ENCODE assay signal across 9 cellular contexts in genomic region chr18:59067873-59068272, GRCh38.
DNase-seq lines count a peak whose midpoint lies in the region; ATAC-seq, FAIRE-seq and TF ChIP-seq lines count a peak whose summit lies in the region.
"Had no signal": no experiment of that assay in that cellular context is flagged by ENCODE, and none has a peak within 500 bp of the region (broad histone marks: within the 10 kb centered on the region; RNA-seq: fewer than 3 reads in every experiment).

No MANE protein-coding gene starts in this region.

- DNase-seq in DMS53 (lab: John Stamatoyannopoulos, UW) = peak; percentile 82
- no peak for DNase-seq in DMS53 treated with DMSO at 0.1 percent for 48 hours (lab: John Stamatoyannopoulos, UW; ENCODE audit: unreplicated experiment)
- peak; percentile 21 for DNase-seq in HK-2 (ENCODE audit: unreplicated experiment)
- no peak for DNase-seq in GM12878 (ENCODE audit: low read depth, low spot score)
- peak; percentile 22 for DNase-seq in nephron progenitor cell
- no peak for DNase-seq in DMS114 treated with DMSO at 0.1 percent for 48 hours (lab: John Stamatoyannopoulos, UW; ENCODE audit: unreplicated experiment)
- DNase-seq in NCI-H345 treated with DMSO at 0.1 percent for 48 hours (lab: John Stamatoyannopoulos, UW; ENCODE audit: unreplicated experiment) = no peak

- no peak overlapping the region for H3K4me3 ChIP-seq in GM12878

- no peak for TF ChIP-seq POLR2A in GM12878 (IDR thresholded peaks at IDR 0.05; ENCODE audit: low read depth, low read length)

- no peak for FAIRE-seq in GM12878 (lab: Jason Lieb, UNC)
- FAIRE-seq: islet of Langerhans had no signal

- SMC1A ChIA-PET in GM12878 (lab: Charles Lee; ENCODE audit: uncharacterized antibody, unreplicated experiment) = interaction anchor here (0.5 to 5.4 kb wide), 3 partner anchors 290 to 1649 kb away, joined by 3 to 71 read pairs (median 3); no protein-coding TSS in a partner anchor

- no peaks in the 10 kb centered on the region for H3K9me3 ChIP-seq in GM12878 (replicated peaks; ENCODE audit: control insufficient read depth, insufficient read depth, low read length)

- no peak for TF ChIP-seq EP300 in GM12878 (IDR thresholded peaks at IDR 0.05; ENCODE audit: borderline replicate concordance in 1 of 2, control insufficient read depth in 1 of 2, low read depth in 2 of 2, low read length in 2 of 2)

- no peaks in the 10 kb centered on the region for H3K9me3 Mint-ChIP-seq in nephron progenitor cell

- H3K9ac ChIP-seq in GM12878 (ENCODE audit: control insufficient read depth, insufficient read depth, low read length) = no peak overlapping the region

- no peaks in the 10 kb centered on the region for H4K20me1 ChIP-seq in GM12878 (ENCODE audit: control insufficient read depth, insufficient read depth)

- POLR2A ChIA-PET in GM12878 (lab: Charles Lee) = no interaction called here

- 42% methylated on average over 2 of the region's 2 CpGs for WGBS in GM12878 (ENCODE audit: insufficient coverage, insufficient replicate concordance, low lambda C conversion rate, missing lambda C conversion rate)

- H3K36me3 ChIP-seq in GM12878 (ENCODE audit: control insufficient read depth in 2 of 2, insufficient read depth in 2 of 2, low read length in 1 of 2) = no peaks in the 10 kb centered on the region

- H2AFZ ChIP-seq in GM12878 (ENCODE audit: control insufficient read depth, low read depth, low read length) = no peak overlapping the region

- no peak overlapping the region for H3K27ac ChIP-seq in GM12878 (ENCODE audit: control insufficient read depth, insufficient read depth)

- H3K4me3 Mint-ChIP-seq in nephron progenitor cell = no peak overlapping the region

- H3K36me3 Mint-ChIP-seq in nephron progenitor cell (ENCODE audit: low read depth) = no peaks in the 10 kb centered on the region

- TF ChIP-seq RAD21 in GM12878 (IDR thresholded peaks at IDR 0.05; ENCODE audit: insufficient read depth, low read depth, low read length) = peak; percentile 57

- no TSS peak for BruUV-seq in GM12878 (replicated peaks; lab: Mats Ljungman, UMichigan)

- CTCF ChIA-PET in GM12878 (lab: Yijun Ruan, JAX) = interaction anchor here (0.9 to 7.9 kb wide), 5 partner anchors 9 to 538 kb away, joined by 3 to 265 read pairs (median 47); no protein-coding TSS in a partner anchor

- peaks cover 12% of the 10 kb centered on the region for H3K4me1 ChIP-seq in GM12878 (ENCODE audit: control insufficient read depth, insufficient read depth, low read length)

- no peaks in the 10 kb centered on the region for H3K79me2 ChIP-seq in GM12878 (ENCODE audit: control insufficient read depth, insufficient read depth, low read length)

- RAD21 ChIA-PET in GM12878 (lab: Charles Lee; ENCODE audit: unreplicated experiment) = interaction anchor here (0.8 to 0.9 kb wide), 2 partner anchors 297 to 301 kb away, joined by 3 to 4 read pairs; no protein-coding TSS in a partner anchor

- H3K27me3 ChIP-seq in GM12878 (replicated peaks in 1 of 2; ENCODE audit: control insufficient read depth in 2 of 2, insufficient read depth in 2 of 2, low read length in 1 of 2) = no peaks in the 10 kb centered on the region; a peak in 1 of 4 replicates

- intact Hi-C loops in GM12878 (cut with micrococcal nuclease; ENCODE audit: unreplicated experiment) = no loop called here

- H3K27me3 Mint-ChIP-seq in nephron progenitor cell (ENCODE audit: low read depth, poor library complexity) = peaks cover 13% of the 10 kb centered on the region

- in situ Hi-C loops in GM12878 (cut with MboI) = loop anchor here (25.0 kb wide), 1 partner anchor 581 kb away; no protein-coding TSS in a partner anchor

- no peak for ATAC-seq in GM12878
- no peak for ATAC-seq in HG03457 (IDR thresholded peaks at IDR 0.05; ENCODE audit: unreplicated experiment)

- H3K4me1 Mint-ChIP-seq in nephron progenitor cell = peaks cover 10% of the 10 kb centered on the region

- TF ChIP-seq CTCF in GM12878 (IDR thresholded peaks at IDR 0.05 in 2 of 3, conservative IDR thresholded peaks at IDR 0.05 in 1 of 3; ENCODE audit: control insufficient read depth in 2 of 3, extremely low read depth in 1 of 3, insufficient read depth in 1 of 3, low read depth in 3 of 3, low read length in 3 of 3) (peak; percentile 44 to 58 (median 55)), nephron progenitor cell (IDR thresholded peaks at IDR 0.05) (peak; percentile 32)

- H3K4me2 ChIP-seq in GM12878 (ENCODE audit: control insufficient read depth, insufficient read depth) = no peak overlapping the region

- no peak overlapping the region for H3K27ac Mint-ChIP-seq in nephron progenitor cell

TF ChIP-seq in GM12878, 131 proteins besides CTCF, POLR2A, EP300 and RAD21:
- TF ChIP-seq ETV6 (conservative IDR thresholded peaks at IDR 0.05 in 1 of 2, IDR thresholded peaks at IDR 0.05 in 1 of 2; ENCODE audit: borderline replicate concordance in 1 of 2, low read depth in 1 of 2) (no peak), IKZF2 (IDR thresholded peaks at IDR 0.05) (no peak), NBN (IDR thresholded peaks at IDR 0.05) (no peak), SMC3 (IDR thresholded peaks at IDR 0.05; ENCODE audit: borderline replicate concordance, low read length) (peak; percentile 58; the same call in 1 of the 2 replicates), JUND (IDR thresholded peaks at IDR 0.05; ENCODE audit: low read depth, low read length) (no peak), HCFC1 (IDR thresholded peaks at IDR 0.05; ENCODE audit: low read length) (no peak)
TF ChIP-seq in GM12878: peak in this region for 1.

Comparison
In these comparisons a context has a peak if more than half of its experiments do, and no peak if none do; other contexts are left out.
1. DNase-seq: peak in DMS53 (single experiment), HK-2 (single experiment) and nephron progenitor cell (single experiment); none in DMS53 treated with DMSO at 0.1 percent for 48 hours (single experiment), GM12878 (single experiment), DMS114 treated with DMSO at 0.1 percent for 48 hours (single experiment) and NCI-H345 treated with DMSO at 0.1 percent for 48 hours (single experiment).